Comparison of ENCODE assay signal across 14 cellular contexts in genomic region chr2:97688062-97688827, GRCh38. TPM values are rescaled to one million over a fixed set of nuclear protein-coding genes. Genes with fewer than 3 reads are reported as not detected.
DNase-seq lines count a peak whose midpoint lies in the region; ATAC-seq and TF ChIP-seq lines count a peak whose summit lies in the region.
"Had no signal": no experiment of that assay in that cellular context is flagged by ENCODE, and none has a peak within 500 bp of the region (broad histone marks: within the 10 kb centered on the region; RNA-seq: fewer than 3 reads in every experiment).

No MANE protein-coding gene starts in this region.

- H3K27me3 Mint-ChIP-seq in MCF 10A (ENCODE audit: insufficient read depth, unreplicated experiment) = no peaks in the 10 kb centered on the region
- no peaks in the 10 kb centered on the region for H3K27me3 Mint-ChIP-seq in stimulated activated naive CD8-positive, alpha-beta T cell treated with anti-CD3 and anti-CD28 coated beads, Interleukin-15, amount 100 ng/mL, for 72 hours

- H3K27ac ChIP-seq in breast epithelium (no peak overlapping the region), mammary epithelial cell (ENCODE audit: insufficient read depth, low read depth, low read length) (no peak overlapping the region), stomach (no peak overlapping the region), vagina (no peak overlapping the region)
- H3K27ac ChIP-seq: pancreas, Peyer's patch had no signal

- H2AFZ ChIP-seq in mammary epithelial cell (ENCODE audit: low read depth, low read length) = no peak overlapping the region

- H3K4me1 ChIP-seq in breast epithelium (no peaks in the 10 kb centered on the region), mammary epithelial cell (ENCODE audit: insufficient read depth, low read length) (peaks cover 6% of the 10 kb centered on the region), stomach (no peaks in the 10 kb centered on the region), vagina (no peaks in the 10 kb centered on the region)
- H3K4me1 ChIP-seq: pancreas, Peyer's patch had no signal

- H3K27me3 ChIP-seq in breast epithelium = no peaks in the 10 kb centered on the region
- H3K27me3 ChIP-seq in mammary epithelial cell (ENCODE audit: insufficient read depth, low read length) = no peaks in the 10 kb centered on the region
- H3K27me3 ChIP-seq in stomach = no peaks in the 10 kb centered on the region
- H3K27me3 ChIP-seq in vagina = no peaks in the 10 kb centered on the region
- H3K27me3 ChIP-seq: pancreas, Peyer's patch had no signal

- in situ Hi-C loops in mammary epithelial cell (cut with MboI; ENCODE audit: low sequenced_read_pairs in 2 of 2) = no loop called here

- TF ChIP-seq POLR2A in breast epithelium (IDR thresholded peaks at IDR 0.05) = no peak
- TF ChIP-seq POLR2A in stomach (IDR thresholded peaks at IDR 0.05) = no peak
- TF ChIP-seq POLR2A in vagina (IDR thresholded peaks at IDR 0.05) = no peak

- no peak overlapping the region for H3K9ac ChIP-seq in mammary epithelial cell (ENCODE audit: insufficient read depth, low read length)

- BruUV-seq in MCF 10A (replicated peaks; lab: Mats Ljungman, UMichigan) (no TSS peak), mammary epithelial cell (replicated peaks; lab: Mats Ljungman, UMichigan) (no TSS peak)

- CTCF ChIA-PET in MCF 10A (lab: Yijun Ruan, JAX) = interaction anchor here (0.6 to 1.5 kb wide), 2 partner anchors 11 to 97 kb away, joined by 3 read pairs; no protein-coding TSS in a partner anchor
- CTCF ChIA-PET in mammary epithelial cell (lab: Charles Lee; ENCODE audit: low non-redundant PET) = no interaction called here

- no peak overlapping the region for H3K4me3 Mint-ChIP-seq in MCF 10A (ENCODE audit: unreplicated experiment)
- H3K4me3 Mint-ChIP-seq in stimulated activated naive CD8-positive, alpha-beta T cell treated with anti-CD3 and anti-CD28 coated beads, Interleukin-15, amount 100 ng/mL, for 72 hours = peak overlapping the region; percentile 54 to 72

- dilution Hi-C loops in mammary epithelial cell (cut with HindIII; ENCODE audit: low sequenced_read_pairs) = no loop called here

- ATAC-seq in stimulated activated naive CD8-positive, alpha-beta T cell treated with anti-CD3 and anti-CD28 coated beads, Interleukin-15, amount 100 ng/mL, for 72 hours = peak; percentile 92
- ATAC-seq: pancreas had no signal

- no peaks in the 10 kb centered on the region for H3K9me3 Mint-ChIP-seq in MCF 10A (ENCODE audit: unreplicated experiment)
- H3K9me3 Mint-ChIP-seq in stimulated activated naive CD8-positive, alpha-beta T cell treated with anti-CD3 and anti-CD28 coated beads, Interleukin-15, amount 100 ng/mL, for 72 hours = no peaks in the 10 kb centered on the region

- H3K79me2 ChIP-seq in mammary epithelial cell (ENCODE audit: insufficient read depth, low read length) = no peaks in the 10 kb centered on the region

- POLR2A ChIA-PET in MCF 10A (lab: Yijun Ruan, JAX) = interaction anchor here (0.6 kb wide), 1 partner anchor 12 kb away, joined by 3 read pairs; no protein-coding TSS in a partner anchor

- no peaks in the 10 kb centered on the region for H3K9me3 ChIP-seq in breast epithelium
- H3K9me3 ChIP-seq in mammary epithelial cell (replicated peaks; ENCODE audit: insufficient read depth, low read length) = no peaks in the 10 kb centered on the region
- H3K9me3 ChIP-seq in stomach = no peaks in the 10 kb centered on the region
- H3K9me3 ChIP-seq in vagina = no peaks in the 10 kb centered on the region
- H3K9me3 ChIP-seq: pancreas, Peyer's patch had no signal

- H3K4me1 Mint-ChIP-seq in MCF 10A (ENCODE audit: insufficient read depth, unreplicated experiment) = peaks cover 7% of the 10 kb centered on the region
- H3K4me1 Mint-ChIP-seq in stimulated activated naive CD8-positive, alpha-beta T cell treated with anti-CD3 and anti-CD28 coated beads, Interleukin-15, amount 100 ng/mL, for 72 hours = peaks cover 22% of the 10 kb centered on the region

- H3K4me2 ChIP-seq in mammary epithelial cell (ENCODE audit: insufficient read depth, low read depth, low read length) = no peak overlapping the region

- no peaks in the 10 kb centered on the region for H4K20me1 ChIP-seq in mammary epithelial cell (ENCODE audit: insufficient read depth, low read length)

- intact Hi-C loops in MCF 10A (cut with micrococcal nuclease) = no loop called here
- intact Hi-C loops in breast epithelium (cut with DNase I; ENCODE audit: low total_unique reads) = no loop called here
- intact Hi-C loops in mammary epithelial cell (cut with micrococcal nuclease) = no loop called here
- intact Hi-C loops in stomach (cut with DNase I; ENCODE audit: low total_unique reads) = no loop called here
- intact Hi-C loops in vagina (cut with DNase I) = no loop called here

- peaks cover 4% of the 10 kb centered on the region for H3K36me3 Mint-ChIP-seq in MCF 10A (ENCODE audit: insufficient read depth, unreplicated experiment)

- no peak for TF ChIP-seq EP300 in stomach (IDR thresholded peaks at IDR 0.05)

- DNase-seq in MCF 10A (ENCODE audit: unreplicated experiment) (peak; percentile 7), breast epithelium (ENCODE audit: low spot score in 2 of 2) (no peak), M059J (ENCODE audit: low read depth) (peak; percentile 40), mammary epithelial cell (peak; percentile 39), stomach (no peak), vagina (ENCODE audit: extremely low spot score in 2 of 2) (no peak), RPMI8226 (no peak)
- DNase-seq in stimulated activated naive CD8-positive, alpha-beta T cell treated with anti-CD3 and anti-CD28 coated beads, Interleukin-15, amount 100 ng/mL, for 72 hours = no peak
- DNase-seq: anterior cingulate cortex, cortex of kidney, NCI-H1092 treated with DMSO at 0.1 percent for 48 hours, NCI-H446 treated with DMSO at 0.1 percent for 48 hours, Peyer's patch had no signal

- H3K27ac Mint-ChIP-seq in MCF 10A (ENCODE audit: low read depth, unreplicated experiment) = no peak overlapping the region
- H3K27ac Mint-ChIP-seq in stimulated activated naive CD8-positive, alpha-beta T cell treated with anti-CD3 and anti-CD28 coated beads, Interleukin-15, amount 100 ng/mL, for 72 hours = peak overlapping the region in 1 of 2 donors; percentile 89

- no peak overlapping the region for H3K4me3 ChIP-seq in breast epithelium
- H3K4me3 ChIP-seq in mammary epithelial cell (replicated peaks in 1 of 3; ENCODE audit: insufficient read depth in 1 of 3, low read depth in 2 of 3, low read length in 3 of 3) = no peak overlapping the region
- no peak overlapping the region for H3K4me3 ChIP-seq in stomach
- no peak overlapping the region for H3K4me3 ChIP-seq in vagina
- H3K4me3 ChIP-seq: pancreas, Peyer's patch had no signal

- WGBS in mammary epithelial cell (ENCODE audit: low coverage, missing lambda C conversion rate) = 84% methylated on average over 9 of the region's 11 CpGs
- 81 to 88% (median 85%) methylated on average over 9 to 11 of the region's 11 CpGs for WGBS in stomach, 5 donors

- H3K36me3 ChIP-seq in breast epithelium (no peaks in the 10 kb centered on the region), mammary epithelial cell (ENCODE audit: insufficient read depth, low read length) (no peaks in the 10 kb centered on the region), stomach (no peaks in the 10 kb centered on the region), vagina (no peaks in the 10 kb centered on the region)
- H3K36me3 ChIP-seq: pancreas, Peyer's patch had no signal

- TF ChIP-seq CTCF in MCF 10A (IDR thresholded peaks at IDR 0.05; ENCODE audit: unreplicated experiment) (no peak), breast epithelium (IDR thresholded peaks at IDR 0.05) (no peak), mammary epithelial cell (conservative IDR thresholded peaks at IDR 0.05 in 1 of 2, IDR thresholded peaks at IDR 0.05 in 1 of 2; ENCODE audit: extremely low read depth in 1 of 2, insufficient read depth in 1 of 2, low read depth in 1 of 2, low read length in 2 of 2) (no peak), stomach (IDR thresholded peaks at IDR 0.05) (no peak), vagina (IDR thresholded peaks at IDR 0.05) (no peak)

RNA-seq across cellular contexts. Expression of gene C2orf92, which starts 18.7 kb away (rescaled TPM):
- total RNA-seq in MCF 10A (2022) = 5.3 and 7.6 TPM in 2 replicates
- total RNA-seq in breast epithelium = 10 to 100 TPM; 11.2 to 49.5 (median 27.9) TPM
- 1.1 TPM in 1 of 2 replicates, not detected in the other for total RNA-seq in M059J (2014; rRNA removed; shearing (Covaris generic))
- total RNA-seq in mammary epithelial cell = 1 to 10 TPM; 1.5 to 2.8 TPM
- 0.84 TPM for polyA plus RNA-seq in mammary epithelial cell
- not detected for polyA minus RNA-seq in mammary epithelial cell
- total RNA-seq in stomach = 10 to 100 TPM in 2 of 5 donors, 1 to 10 TPM in 1, not detected in 2; 2.3 to 35.3 (median 15.2) TPM
- 1 to 10 TPM; 3.1 to 7.8 (median 4.2) TPM for polyA plus RNA-seq in stomach
- 11.0 TPM for total RNA-seq in vagina

RNA-seq across cellular contexts. Expression of gene ACTR1B, which starts 24.4 kb away (rescaled TPM):
- total RNA-seq in MCF 10A (2022) = 56.8 and 63.7 TPM in 2 replicates
- 10 to 100 TPM; 59.6 to 74.6 (median 61.9) TPM for total RNA-seq in breast epithelium
- total RNA-seq in M059J (2014; rRNA removed; shearing (Covaris generic)) = 39.4 and 52.6 TPM in 2 replicates
- 10 to 100 TPM; 51.8 to 56.4 TPM for total RNA-seq in mammary epithelial cell
- 48.5 TPM for polyA plus RNA-seq in mammary epithelial cell
- polyA minus RNA-seq in mammary epithelial cell = 35.4 TPM
- total RNA-seq in stomach = 10 to 100 TPM; 47.5 to 92.1 (median 53.4) TPM
- 10 to 100 TPM; 56.2 to 60.3 (median 57.3) TPM for polyA plus RNA-seq in stomach
- 39.5 TPM for total RNA-seq in vagina

RNA-seq across cellular contexts. Expression of gene ZAP70, which starts 25.1 kb away (rescaled TPM):
- total RNA-seq in MCF 10A (2022) (not detected in 2 replicates), breast epithelium (1 to 10 TPM; 4.0 to 7.3 (median 4.9) TPM), mammary epithelial cell (under 1 TPM in 1 of 2 donors, not detected in 1; 0.17 TPM), stomach (10 to 100 TPM in 3 of 5 donors, 1 to 10 TPM in 2; 3.3 to 78.2 (median 19.2) TPM), vagina (16.7 TPM)
- total RNA-seq in M059J (2014; rRNA removed; shearing (Covaris generic)) = not detected in 2 replicates
- polyA plus RNA-seq in mammary epithelial cell (0.06 TPM), stomach (1 to 10 TPM; 1.1 to 2.8 (median 2.1) TPM)
- polyA minus RNA-seq in mammary epithelial cell = not detected

RNA-seq across cellular contexts. Expression of gene COX5B, which starts 42.4 kb away (rescaled TPM):
- 272 and 284 TPM in 2 replicates for total RNA-seq in MCF 10A (2022)
- 100 to 1,000 TPM; 352 to 396 (median 362) TPM for total RNA-seq in breast epithelium
- 433 and 603 TPM in 2 replicates for total RNA-seq in M059J (2014; rRNA removed; shearing (Covaris generic))
- total RNA-seq in mammary epithelial cell = 100 to 1,000 TPM; 120 to 181 TPM
- polyA plus RNA-seq in mammary epithelial cell = 319 TPM
- 13.2 TPM for polyA minus RNA-seq in mammary epithelial cell
- 100 to 1,000 TPM; 370 to 935 (median 470) TPM for total RNA-seq in stomach
- polyA plus RNA-seq in stomach = 100 to 1,000 TPM; 543 to 718 (median 600) TPM
- 481 TPM for total RNA-seq in vagina

Comparison
In these comparisons a context has a peak if more than half of its experiments do, and no peak if none do; other contexts are left out.
1. DNase-seq: peak in MCF 10A (single experiment), M059J (single experiment) and mammary epithelial cell (single experiment); none in breast epithelium (0 of 2), stimulated activated naive CD8-positive, alpha-beta T cell treated with anti-CD3 and anti-CD28 coated beads, Interleukin-15, amount 100 ng/mL, for 72 hours (0 of 2), stomach (single experiment), vagina (0 of 2) and RPMI8226 (single experiment).